Comparison of ENCODE assay signal across 19 cellular contexts in genomic region chrX:140492360-140492994, GRCh38. TPM values are rescaled to one million over a fixed set of nuclear protein-coding genes. Genes with fewer than 3 reads are reported as not detected.
"Had no signal": no experiment of that assay in that cellular context is flagged by ENCODE, and none has a peak within 500 bp of the region (broad histone marks: within the 10 kb centered on the region; RNA-seq: fewer than 3 reads in every experiment).

No MANE protein-coding gene starts in this region.

- DNase-seq: Karpas-422, KG1, MG63, NCI-H1092, NCI-H1436, NCI-H187, NCI-H2029, NCI-H2081 treated with DMSO at 0.1 percent for 48 hours, NCI-H2171, NCI-H226, NCI-H446, NCI-H510A, NCI-H524 treated with DMSO at 0.1 percent for 48 hours, NCI-H69, NCI-H774, RPMI8226, SHP77 treated with DMSO at 0.1 percent for 48 hours, SJCRH30 had no signal

- H3K4me1 ChIP-seq: SJCRH30 had no signal

- H3K27ac ChIP-seq: HL-60, SJCRH30 had no signal

- H3K27me3 ChIP-seq: MG63, SJCRH30 had no signal

- H3K9me3 ChIP-seq: MG63, SJCRH30 had no signal

- H3K4me3 ChIP-seq: MG63, SJCRH30 had no signal

RNA-seq across cellular contexts. Expression of gene SOX3, which starts 12.4 kb away (rescaled TPM):
- total RNA-seq: SJCRH30 had no signal
